Comparison of ENCODE assay signal across 1 cellular context in the genomic region with DNA sequence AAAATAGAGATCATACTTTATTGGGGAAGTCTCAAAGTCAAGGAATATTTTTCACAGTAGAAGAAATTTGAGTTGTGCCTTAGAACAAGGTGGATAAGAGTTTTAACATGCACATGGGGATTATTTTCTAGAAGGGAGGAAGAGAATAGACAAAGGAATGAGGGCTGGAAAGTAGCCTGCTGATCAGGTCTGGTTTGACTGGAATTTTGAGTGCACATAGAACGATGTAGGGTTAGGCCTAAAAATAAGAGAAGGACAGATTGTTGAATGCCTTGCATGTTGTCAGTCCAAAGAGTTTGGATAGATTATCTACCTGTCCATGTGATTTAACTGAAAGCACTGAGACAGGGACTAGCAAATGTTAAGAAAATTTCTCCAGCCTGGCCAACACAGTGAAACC.
TF ChIP-seq lines count a peak whose summit lies in the region.

No MANE protein-coding gene starts in this region.

TF ChIP-seq in SK-N-SH, 30 proteins besides CTCF, POLR2A, EP300 and RAD21 (continued from another document):
- TF ChIP-seq GATA2 (CRISPR knock-in tag; IDR thresholded peaks at IDR 0.05) (no peak), SMC3 (IDR thresholded peaks at IDR 0.05; ENCODE audit: low read depth, low read length) (no peak), RXRA (IDR thresholded peaks at IDR 0.05; ENCODE audit: borderline replicate concordance, low read depth) (no peak), MXI1 (IDR thresholded peaks at IDR 0.05; ENCODE audit: low read depth, low read length) (no peak), TCF12 (IDR thresholded peaks at IDR 0.05) (no peak)
- TF ChIP-seq, protein P1, sequence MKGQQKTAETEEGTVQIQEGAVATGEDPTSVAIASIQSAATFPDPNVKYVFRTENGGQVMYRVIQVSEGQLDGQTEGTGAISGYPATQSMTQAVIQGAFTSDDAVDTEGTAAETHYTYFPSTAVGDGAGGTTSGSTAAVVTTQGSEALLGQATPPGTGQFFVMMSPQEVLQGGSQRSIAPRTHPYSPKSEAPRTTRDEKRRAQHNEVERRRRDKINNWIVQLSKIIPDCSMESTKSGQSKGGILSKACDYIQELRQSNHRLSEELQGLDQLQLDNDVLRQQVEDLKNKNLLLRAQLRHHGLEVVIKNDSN (IDR thresholded peaks at IDR 0.05; ENCODE audit: borderline replicate concordance, low read depth): no peak
